Comparison of ENCODE assay signal across 9 cellular contexts in the genomic region with DNA sequence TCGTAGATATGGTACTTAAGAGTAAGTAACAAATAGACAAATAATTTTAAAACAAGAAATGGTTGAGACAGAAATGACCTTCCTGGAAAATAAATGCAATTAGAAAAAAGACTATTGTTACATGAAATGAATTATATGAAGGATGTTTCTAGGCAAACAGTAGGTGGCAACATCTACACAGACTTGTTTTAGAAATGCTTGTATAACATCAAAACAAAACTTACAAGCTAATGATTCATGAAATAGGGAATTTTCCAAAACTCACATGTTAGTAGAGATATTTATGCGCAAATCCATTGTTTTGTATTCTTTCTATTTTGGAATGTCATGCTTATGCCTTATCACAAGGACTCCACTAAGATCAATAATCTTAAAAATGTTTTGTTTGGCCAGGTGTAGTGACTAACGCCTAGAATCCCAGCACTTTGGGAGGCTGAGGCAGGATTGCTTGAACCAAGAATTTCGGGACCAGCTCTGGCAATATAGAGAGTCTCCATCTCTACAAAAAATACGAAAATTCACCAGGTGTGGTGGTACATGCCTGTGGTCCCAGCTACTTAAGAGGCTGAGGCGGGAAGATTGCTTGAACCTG. TPM values are rescaled to one million over a fixed set of nuclear protein-coding genes. Genes with fewer than 3 reads are reported as not detected.
DNase-seq lines count a peak whose midpoint lies in the region; ATAC-seq and TF ChIP-seq lines count a peak whose summit lies in the region.
"Had no signal": no experiment of that assay in that cellular context is flagged by ENCODE, and none has a peak within 500 bp of the region (broad histone marks: within the 10 kb centered on the region; RNA-seq: fewer than 3 reads in every experiment).

No MANE protein-coding gene starts in this region.

- intact Hi-C loops in PC-9 (cut with micrococcal nuclease; ENCODE audit: unreplicated experiment), result loop anchor here (1.0 to 10.0 kb wide), 4 partner anchors 246 to 450 kb away; no protein-coding TSS in a partner anchor
- intact Hi-C loops in upper lobe of right lung (cut with DNase I), result no loop called here

- 0 out of 2 replicates have a peak, but pooled peaks cover 11% of the 10 kb centered on the region for H3F3A ChIP-seq in PC-9 (ENCODE audit: insufficient read depth, low read depth)

- ATAC-seq in GM18502 (IDR thresholded peaks at IDR 0.05; ENCODE audit: poor library complexity, unreplicated experiment) (peak; percentile 22), HG02938 (IDR thresholded peaks at IDR 0.05; ENCODE audit: unreplicated experiment) (peak; percentile 30), upper lobe of right lung (peak; percentile 37)

- CTCF ChIA-PET in PC-9 (lab: Charles Lee), result interaction anchor here (0.6 to 2.5 kb wide), 7 partner anchors 37 to 462 kb away, joined by 3 to 22 read pairs (median 4); no protein-coding TSS in a partner anchor

- H3K4me1 ChIP-seq in PC-9 (replicated peaks; ENCODE audit: insufficient read depth) (peaks cover 18% of the 10 kb centered on the region), upper lobe of right lung (peaks cover 10% of the 10 kb centered on the region)

- H3K4me2 ChIP-seq in PC-9, result no peak overlapping the region

- H3K27ac ChIP-seq in PC-9 (no peak overlapping the region), upper lobe of right lung (no peak overlapping the region)

- DNase-seq in AG09309 (ENCODE audit: low read depth), result peak; percentile 46
- peak in 1 of 2 experiments; percentile 51 for DNase-seq in PC-9
- DNase-seq in fibroblast of villous mesenchyme (ENCODE audit: low read depth), result peak; percentile 71
- DNase-seq in upper lobe of right lung, result no peak
- no peak for DNase-seq in activated CD4-positive, CD25-positive, alpha-beta regulatory T cell treated with anti-CD3 and anti-CD28 coated beads, Interleukin-2, amount 50 U/mL, for 72 hours
- DNase-seq in NCI-H1694 treated with DMSO at 0.1 percent for 48 hours (lab: John Stamatoyannopoulos, UW), result no peak

- H3K36me3 ChIP-seq in PC-9 (ENCODE audit: low read depth) (no peaks in the 10 kb centered on the region), upper lobe of right lung (no peaks in the 10 kb centered on the region)

- TF ChIP-seq CTCF in AG09309 (IDR thresholded peaks at IDR 0.05; ENCODE audit: control insufficient read depth, insufficient read depth, low read depth, low read length, missing control alignments) (peak; percentile 37), PC-9 (conservative IDR thresholded peaks at IDR 0.05) (peak; percentile 67), fibroblast of villous mesenchyme (IDR thresholded peaks at IDR 0.05; ENCODE audit: insufficient read depth, low read depth, low read length) (peak; percentile 49), upper lobe of right lung (IDR thresholded peaks at IDR 0.05) (peak; percentile 30)

- no peaks in the 10 kb centered on the region for H4K20me1 ChIP-seq in PC-9 (ENCODE audit: insufficient read depth)

- H3K27me3 ChIP-seq in PC-9 (ENCODE audit: insufficient read depth, low read depth) (no peaks in the 10 kb centered on the region), upper lobe of right lung (no peaks in the 10 kb centered on the region)

- POLR2A ChIA-PET in PC-9 (lab: Charles Lee; ENCODE audit: unreplicated experiment), result interaction anchor here (0.6 to 0.7 kb wide), 3 partner anchors 245 to 347 kb away, joined by 4 to 5 read pairs (median 4); no protein-coding TSS in a partner anchor

- no peak overlapping the region for H3K4me3 ChIP-seq in AG09309 (ENCODE audit: control insufficient read depth, low read depth, low read length)
- no peak overlapping the region for H3K4me3 ChIP-seq in PC-9
- no peak overlapping the region for H3K4me3 ChIP-seq in fibroblast of villous mesenchyme (ENCODE audit: low read depth, low read length)
- H3K4me3 ChIP-seq in upper lobe of right lung, result no peak overlapping the region

- H2AFZ ChIP-seq in PC-9, result no peak overlapping the region

- no peaks in the 10 kb centered on the region; the same call in 1 of the 2 replicates for H3K9me3 ChIP-seq in PC-9 (ENCODE audit: insufficient read depth, low read depth)
- H3K9me3 ChIP-seq in upper lobe of right lung, result no peaks in the 10 kb centered on the region

- H3K79me2 ChIP-seq in PC-9 (ENCODE audit: low read depth), result no peaks in the 10 kb centered on the region

- no TSS peak for BruUV-seq in PC-9 (replicated peaks; lab: Mats Ljungman, UMichigan)

- H3K9me2 ChIP-seq in PC-9 (ENCODE audit: insufficient read depth), result no peaks in the 10 kb centered on the region

RNA-seq across cellular contexts. Expression of a gene that starts 32.3 kb away (rescaled TPM):
- not detected in 2 replicates for total RNA-seq in PC-9 (2021)
- total RNA-seq in fibroblast of villous mesenchyme, result under 0.01 and 0.32 TPM in 2 replicates
- total RNA-seq in upper lobe of right lung, result 0.38 TPM
- total RNA-seq: T-helper 1 cell treated with Interleukin-12 subunit alpha and Interleukin-12 subunit beta and Interleukin-4 antibody, amounts not matched to agents 30 ng/mL and 1 ng/mL, for 36 hours had no signal

Comparison
In these comparisons a context has a peak if more than half of its experiments do, and no peak if none do; other contexts are left out.
1. DNase-seq: peak in AG09309 (single experiment) and fibroblast of villous mesenchyme (single experiment); none in upper lobe of right lung (single experiment), activated CD4-positive, CD25-positive, alpha-beta regulatory T cell treated with anti-CD3 and anti-CD28 coated beads, Interleukin-2, amount 50 U/mL, for 72 hours (single experiment) and NCI-H1694 treated with DMSO at 0.1 percent for 48 hours (single experiment).
2. Peak in every context shown above with its lines, with median percentiles within 50 percentile points of each other: CTCF ChIP-seq and ATAC-seq.